In genomic region chr6:31687860-31688693, GRCh38 we compare ENCODE assay signal across 21 cellular contexts. TPM values are rescaled to one million over a fixed set of nuclear protein-coding genes. Genes with fewer than 3 reads are reported as not detected.
"Had no signal": no experiment of that assay in that cellular context is flagged by ENCODE, and none has a peak within 500 bp of the region (broad histone marks: within the 10 kb centered on the region; RNA-seq: fewer than 3 reads in every experiment).

No MANE protein-coding gene starts in this region.

- H3K27ac ChIP-seq: ascending aorta, breast epithelium, epithelial cell of prostate, heart left ventricle, parathyroid adenoma, transverse colon had no signal

- H3K4me3 ChIP-seq: ascending aorta, breast epithelium, heart left ventricle, transverse colon had no signal

- H3K4me1 ChIP-seq: ascending aorta, breast epithelium, parathyroid adenoma had no signal

- H3K27me3 Mint-ChIP-seq: activated B cell treated with CpG ODN at 0.5 μM for 24 hours; activated CD8-positive, alpha-beta T cell treated with anti-CD3 and anti-CD28 coated beads for 36 hours; effector memory CD8-positive, alpha-beta T cell; T-helper 17 cell had no signal

- H3K79me2 ChIP-seq: parathyroid adenoma had no signal

- H3K4me3 Mint-ChIP-seq: activated B cell treated with CpG ODN at 0.5 μM for 24 hours; activated CD8-positive, alpha-beta T cell treated with anti-CD3 and anti-CD28 coated beads for 36 hours; activated T-cell treated with anti-CD3 and anti-CD28 coated beads, Interleukin-2, amount 50 U/mL, for 72 hours; effector memory CD8-positive, alpha-beta T cell; immature natural killer cell; T-helper 17 cell had no signal

- DNase-seq: activated B cell treated with CpG ODN at 0.5 μM for 24 hours; activated CD4-positive, alpha-beta T cell treated with anti-CD3 and anti-CD28 coated beads for 48 hours; activated CD8-positive, alpha-beta T cell treated with anti-CD3 and anti-CD28 coated beads for 36 hours; activated T-cell treated with anti-CD3 and anti-CD28 coated beads, Interleukin-2, amount 50 U/mL, for 72 hours; dermis blood vessel endothelial cell; effector memory CD8-positive, alpha-beta T cell; immature natural killer cell; stimulated activated CD4-positive, alpha-beta T cell treated with anti-CD3 and anti-CD28 coated beads, Interleukin-2, amount 100 ng/mL, for 48 hours; stimulated activated naive CD4-positive, alpha-beta T cell treated with Interleukin-2 at 50 U/mL for 16 hours; T-helper 17 cell; transverse colon had no signal

- H3K27me3 ChIP-seq: ascending aorta, breast epithelium, heart left ventricle, transverse colon had no signal

- H3K9me3 ChIP-seq: ascending aorta, breast epithelium, heart left ventricle, transverse colon had no signal

- H3K9ac ChIP-seq: parathyroid adenoma had no signal

- H2AFZ ChIP-seq: parathyroid adenoma had no signal

- H3K27ac Mint-ChIP-seq: activated B cell treated with CpG ODN at 0.5 μM for 24 hours; activated CD8-positive, alpha-beta T cell treated with anti-CD3 and anti-CD28 coated beads for 36 hours; activated T-cell treated with anti-CD3 and anti-CD28 coated beads, Interleukin-2, amount 50 U/mL, for 72 hours; T-helper 17 cell had no signal

- H3K9me3 Mint-ChIP-seq: activated B cell treated with CpG ODN at 0.5 μM for 24 hours; activated CD8-positive, alpha-beta T cell treated with anti-CD3 and anti-CD28 coated beads for 36 hours; activated T-cell treated with anti-CD3 and anti-CD28 coated beads, Interleukin-2, amount 50 U/mL, for 72 hours; effector memory CD8-positive, alpha-beta T cell; immature natural killer cell had no signal

RNA-seq across cellular contexts. Expression of gene LY6G6F, which starts 18.6 kb away (rescaled TPM):
- total RNA-seq: activated B cell treated with CpG ODN at 0.5 μM for 24 hours; activated CD8-positive, alpha-beta T cell treated with anti-CD3 and anti-CD28 coated beads for 36 hours; activated T-cell treated with anti-CD3 and anti-CD28 coated beads, Interleukin-2, amount 50 U/mL, for 72 hours; ascending aorta; breast epithelium; chondrocyte; dermis blood vessel endothelial cell; frontal cortex; heart left ventricle; lower leg skin; mesenteric fat pad; renal cortical epithelial cell; transverse colon had no signal
- polyA plus RNA-seq: heart left ventricle had no signal
